ENCODE assay signal across 8 cellular contexts in the genomic region with DNA sequence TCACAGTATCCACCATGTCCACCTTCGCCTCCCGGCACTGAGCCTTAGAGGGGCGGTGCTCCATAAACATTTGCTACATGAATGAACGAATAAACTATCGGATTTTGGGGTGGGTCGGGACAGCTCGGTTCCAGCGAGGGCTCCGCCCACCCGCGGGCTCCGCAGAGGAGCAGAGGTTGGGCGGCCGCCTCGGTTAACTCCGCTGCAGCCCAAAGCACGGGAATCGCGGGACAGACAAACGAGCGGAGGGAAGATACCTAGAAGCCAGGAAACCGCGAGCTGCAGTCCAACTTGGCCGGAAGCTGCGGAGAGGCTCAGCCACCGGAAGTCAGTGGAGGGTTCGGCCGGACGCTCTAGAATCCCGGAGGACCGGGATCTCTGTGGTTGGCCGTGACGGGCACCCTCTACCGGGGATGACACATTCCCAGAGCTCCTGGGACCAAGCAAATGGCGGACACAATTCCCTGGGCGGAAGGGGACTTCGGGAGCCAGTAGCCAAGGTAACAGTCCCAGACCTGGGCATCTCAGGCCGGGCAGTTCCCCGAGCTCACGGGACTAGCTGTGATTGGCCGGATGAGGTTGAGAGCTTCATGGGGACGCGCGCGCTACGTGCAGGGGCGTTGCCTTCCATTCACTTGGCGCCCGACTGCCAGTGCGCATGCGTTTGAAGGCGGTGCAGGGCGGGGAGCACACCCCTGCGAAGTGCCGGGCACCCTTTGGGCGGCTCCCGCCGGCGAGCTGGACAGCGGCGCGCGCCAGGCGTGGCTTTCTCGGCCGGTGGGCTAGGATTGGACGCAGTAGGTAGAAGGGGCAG. TPM values are rescaled to one million over a fixed set of nuclear protein-coding genes. Genes with fewer than 3 reads are reported as not detected.
A peak's percentile ranks its signal among the peaks of the same experiment; 100 is the strongest.
DNase-seq lines count a peak whose midpoint lies in the region; ATAC-seq and TF ChIP-seq lines count a peak whose summit lies in the region.

No MANE protein-coding gene starts in this region.

- peak; percentile 0 for TF ChIP-seq CTCF in GM10248 (IDR thresholded peaks at IDR 0.05; ENCODE audit: control extremely low read depth, extremely low read depth, low read depth, missing control alignments)
- TF ChIP-seq CTCF in SK-N-SH (IDR thresholded peaks at IDR 0.05) = 0 out of 2 replicates have a peak, but pooled peaks have one; percentile 9

- H4K20me1 ChIP-seq in SK-N-SH (ENCODE audit: insufficient read depth) = no peaks in the 10 kb centered on the region

- no peaks in the 10 kb centered on the region for H3K27me3 ChIP-seq in SK-N-SH (ENCODE audit: insufficient read depth)

- peak overlapping the region; percentile 75 for H2AFZ ChIP-seq in SK-N-SH (ENCODE audit: low read depth)

- TF ChIP-seq EP300 in SK-N-SH (IDR thresholded peaks at IDR 0.05; ENCODE audit: borderline replicate concordance in 1 of 2, low read depth in 1 of 2, low read length in 1 of 2) = no peak; a peak in 1 of 4 replicates

- peak overlapping the region; percentile 87 to 88 for H3K4me3 ChIP-seq in SK-N-SH (ENCODE audit: low read depth in 2 of 2, low read length in 1 of 2)

- DNase-seq in GM10248 (ENCODE audit: extremely low spot score) = peak; percentile 100
- DNase-seq in NCI-H1092 (lab: John Stamatoyannopoulos, UW) = peak; percentile 92
- peak; percentile 98 for DNase-seq in SK-N-SH
- DNase-seq in activated naive CD4-positive, alpha-beta T cell treated with anti-CD3 and anti-CD28 coated beads, Interleukin-2, amount 50 U/mL, for 72 hours (ENCODE audit: low spot score in 2 of 2) = peak; percentile 96 to 99
- DNase-seq in globus pallidus (ENCODE audit: low spot score) = peak; percentile 99
- peak; percentile 94 for DNase-seq in non-pigmented ciliary epithelial cell (ENCODE audit: low read depth)
- DNase-seq in superior temporal gyrus (ENCODE audit: extremely low spot score) = peak; percentile 98

- POLR2A ChIA-PET in GM10248 (lab: Yijun Ruan, JAX) = interaction anchor here (0.7 to 1.7 kb wide), 5 partner anchors 13 to 314 kb away, joined by 3 to 7 read pairs (median 3); no protein-coding TSS in a partner anchor
- POLR2A ChIA-PET in SK-N-SH (lab: Yijun Ruan, JAX) = interaction anchor here (0.7 to 2.2 kb wide), 12 partner anchors 9 to 70 kb away, joined by 3 to 29 read pairs (median 5); a partner anchor contains a TSS

- peak; percentile 95 for ATAC-seq in HG02610 (IDR thresholded peaks at IDR 0.05; ENCODE audit: unreplicated experiment)
- peak; percentile 91 to 94 for ATAC-seq in activated naive CD4-positive, alpha-beta T cell treated with anti-CD3 and anti-CD28 coated beads, Interleukin-2, amount 50 U/mL, for 72 hours

- no peaks in the 10 kb centered on the region for H3K9me2 ChIP-seq in SK-N-SH

- no peaks in the 10 kb centered on the region for H3K9me3 ChIP-seq in SK-N-SH

- H3K36me3 Mint-ChIP-seq in activated naive CD4-positive, alpha-beta T cell treated with anti-CD3 and anti-CD28 coated beads, Interleukin-2, amount 50 U/mL, for 72 hours = peaks cover 5 to 21% of the 10 kb centered on the region in 2 donors

- peaks cover 0 to 26% of the 10 kb centered on the region in 2 experiments; a peak in 3 of 4 replicates for H3K4me1 ChIP-seq in SK-N-SH (ENCODE audit: control insufficient read depth in 1 of 2, insufficient read depth in 2 of 2, low read depth in 1 of 2, low read length in 1 of 2)

- no peaks in the 10 kb centered on the region for H3K9me3 Mint-ChIP-seq in activated naive CD4-positive, alpha-beta T cell treated with anti-CD3 and anti-CD28 coated beads, Interleukin-2, amount 50 U/mL, for 72 hours

- peaks cover 26% of the 10 kb centered on the region for H3F3A ChIP-seq in SK-N-SH (replicated peaks; ENCODE audit: insufficient read depth)

- peaks cover 55% of the 10 kb centered on the region for H3K79me2 ChIP-seq in SK-N-SH (ENCODE audit: insufficient read depth)

- peaks cover 20 to 31% of the 10 kb centered on the region in 2 experiments for H3K36me3 ChIP-seq in SK-N-SH (replicated peaks in 1 of 2; ENCODE audit: control insufficient read depth in 1 of 2, insufficient read depth in 2 of 2, low read length in 1 of 2)

- H3K27ac ChIP-seq in SK-N-SH (ENCODE audit: low read depth in 2 of 2, low read length in 1 of 2) = peak overlapping the region; percentile 94 to 95

- peak overlapping the region; percentile 82 to 98 for H3K27ac Mint-ChIP-seq in activated naive CD4-positive, alpha-beta T cell treated with anti-CD3 and anti-CD28 coated beads, Interleukin-2, amount 50 U/mL, for 72 hours

- CTCF ChIA-PET in GM10248 (lab: Yijun Ruan, JAX) (interaction anchor here (0.7 to 8.7 kb wide), 12 partner anchors 9 to 389 kb away, joined by 3 to 121 read pairs (median 4); a partner anchor contains a TSS), SK-N-SH (lab: Yijun Ruan, JAX) (interaction anchor here (0.7 to 3.1 kb wide), 6 partner anchors 11 to 69 kb away, joined by 3 to 35 read pairs (median 6); a partner anchor contains a TSS)

- H3K9ac ChIP-seq in SK-N-SH = peak overlapping the region; percentile 80

- 0% methylated on average over 20 of the region's 67 CpGs for WGBS in SK-N-SH (ENCODE audit: low lambda C conversion rate)

- TF ChIP-seq RAD21 in SK-N-SH (IDR thresholded peaks at IDR 0.05; ENCODE audit: low read length) = no peak; the same call in 1 of the 2 replicates

- H3K4me2 ChIP-seq in SK-N-SH = peak overlapping the region; percentile 68

TF ChIP-seq in SK-N-SH, 30 proteins besides CTCF, POLR2A, EP300 and RAD21 (continues in another document):
- no peak for TF ChIP-seq TEAD4 (IDR thresholded peaks at IDR 0.05; ENCODE audit: borderline replicate concordance, insufficient read depth)
- peak; percentile 77 for TF ChIP-seq YY1 (IDR thresholded peaks at IDR 0.05; ENCODE audit: low read depth)
- TF ChIP-seq ELF1 (IDR thresholded peaks at IDR 0.05) = peak; percentile 85
- TF ChIP-seq, protein P1, sequence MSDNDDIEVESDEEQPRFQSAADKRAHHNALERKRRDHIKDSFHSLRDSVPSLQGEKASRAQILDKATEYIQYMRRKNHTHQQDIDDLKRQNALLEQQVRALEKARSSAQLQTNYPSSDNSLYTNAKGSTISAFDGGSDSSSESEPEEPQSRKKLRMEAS (IDR thresholded peaks at IDR 0.05; ENCODE audit: low read depth) = peak; percentile 69; the same call in 1 of the 2 replicates
- TF ChIP-seq CHD2 (IDR thresholded peaks at IDR 0.05; ENCODE audit: low read length, partially characterized antibody) = peak; percentile 84
- TF ChIP-seq, protein P2, sequence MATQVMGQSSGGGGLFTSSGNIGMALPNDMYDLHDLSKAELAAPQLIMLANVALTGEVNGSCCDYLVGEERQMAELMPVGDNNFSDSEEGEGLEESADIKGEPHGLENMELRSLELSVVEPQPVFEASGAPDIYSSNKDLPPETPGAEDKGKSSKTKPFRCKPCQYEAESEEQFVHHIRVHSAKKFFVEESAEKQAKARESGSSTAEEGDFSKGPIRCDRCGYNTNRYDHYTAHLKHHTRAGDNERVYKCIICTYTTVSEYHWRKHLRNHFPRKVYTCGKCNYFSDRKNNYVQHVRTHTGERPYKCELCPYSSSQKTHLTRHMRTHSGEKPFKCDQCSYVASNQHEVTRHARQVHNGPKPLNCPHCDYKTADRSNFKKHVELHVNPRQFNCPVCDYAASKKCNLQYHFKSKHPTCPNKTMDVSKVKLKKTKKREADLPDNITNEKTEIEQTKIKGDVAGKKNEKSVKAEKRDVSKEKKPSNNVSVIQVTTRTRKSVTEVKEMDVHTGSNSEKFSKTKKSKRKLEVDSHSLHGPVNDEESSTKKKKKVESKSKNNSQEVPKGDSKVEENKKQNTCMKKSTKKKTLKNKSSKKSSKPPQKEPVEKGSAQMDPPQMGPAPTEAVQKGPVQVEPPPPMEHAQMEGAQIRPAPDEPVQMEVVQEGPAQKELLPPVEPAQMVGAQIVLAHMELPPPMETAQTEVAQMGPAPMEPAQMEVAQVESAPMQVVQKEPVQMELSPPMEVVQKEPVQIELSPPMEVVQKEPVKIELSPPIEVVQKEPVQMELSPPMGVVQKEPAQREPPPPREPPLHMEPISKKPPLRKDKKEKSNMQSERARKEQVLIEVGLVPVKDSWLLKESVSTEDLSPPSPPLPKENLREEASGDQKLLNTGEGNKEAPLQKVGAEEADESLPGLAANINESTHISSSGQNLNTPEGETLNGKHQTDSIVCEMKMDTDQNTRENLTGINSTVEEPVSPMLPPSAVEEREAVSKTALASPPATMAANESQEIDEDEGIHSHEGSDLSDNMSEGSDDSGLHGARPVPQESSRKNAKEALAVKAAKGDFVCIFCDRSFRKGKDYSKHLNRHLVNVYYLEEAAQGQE (IDR thresholded peaks at IDR 0.05; ENCODE audit: low read depth, low read length) = peak; percentile 92
- TF ChIP-seq, protein P3, sequence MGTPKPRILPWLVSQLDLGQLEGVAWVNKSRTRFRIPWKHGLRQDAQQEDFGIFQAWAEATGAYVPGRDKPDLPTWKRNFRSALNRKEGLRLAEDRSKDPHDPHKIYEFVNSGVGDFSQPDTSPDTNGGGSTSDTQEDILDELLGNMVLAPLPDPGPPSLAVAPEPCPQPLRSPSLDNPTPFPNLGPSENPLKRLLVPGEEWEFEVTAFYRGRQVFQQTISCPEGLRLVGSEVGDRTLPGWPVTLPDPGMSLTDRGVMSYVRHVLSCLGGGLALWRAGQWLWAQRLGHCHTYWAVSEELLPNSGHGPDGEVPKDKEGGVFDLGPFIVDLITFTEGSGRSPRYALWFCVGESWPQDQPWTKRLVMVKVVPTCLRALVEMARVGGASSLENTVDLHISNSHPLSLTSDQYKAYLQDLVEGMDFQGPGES (IDR thresholded peaks at IDR 0.05; ENCODE audit: low read depth, low read length) = no peak
- TF ChIP-seq MXI1 (IDR thresholded peaks at IDR 0.05; ENCODE audit: low read depth, low read length) = peak; percentile 93

RNA-seq across cellular contexts. Expression of a gene that starts 0.5 kb away (rescaled TPM):
- polyA plus RNA-seq in SK-N-SH (2012; rRNA removed) = 10.5 and 19.1 TPM in 2 replicates
- polyA plus RNA-seq in SK-N-SH (2012; cell fraction: cytosol; rRNA removed) = 8.9 and 14.2 TPM in 2 replicates
- 54.4 and 71.5 TPM in 2 replicates for polyA plus RNA-seq in SK-N-SH (2012; cell fraction: nucleus; rRNA removed)
- total RNA-seq in activated naive CD4-positive, alpha-beta T cell treated with anti-CD3 and anti-CD28 coated beads, Interleukin-2, amount 50 U/mL, for 72 hours = 10 to 100 TPM in 1 of 2 donors, 1 to 10 TPM in 1; 9.1 to 33.4 TPM

RNA-seq across cellular contexts. Expression of a gene that starts 9.2 kb away (rescaled TPM):
- 112 and 120 TPM in 2 replicates for polyA plus RNA-seq in SK-N-SH (2012; rRNA removed)
- 98.4 and 115 TPM in 2 replicates for polyA plus RNA-seq in SK-N-SH (2012; cell fraction: cytosol; rRNA removed)
- 99.5 and 101 TPM in 2 replicates for polyA plus RNA-seq in SK-N-SH (2012; cell fraction: nucleus; rRNA removed)
- not detected for total RNA-seq in activated naive CD4-positive, alpha-beta T cell treated with anti-CD3 and anti-CD28 coated beads, Interleukin-2, amount 50 U/mL, for 72 hours

RNA-seq across cellular contexts. Expression of a gene that starts 15.3 kb away (rescaled TPM):
- polyA plus RNA-seq in SK-N-SH (2012; rRNA removed) = 75.0 and 81.6 TPM in 2 replicates
- 56.1 and 64.8 TPM in 2 replicates for polyA plus RNA-seq in SK-N-SH (2012; cell fraction: cytosol; rRNA removed)
- 81.5 and 92.1 TPM in 2 replicates for polyA plus RNA-seq in SK-N-SH (2012; cell fraction: nucleus; rRNA removed)
- 1 to 10 TPM; 4.5 to 7.5 TPM for total RNA-seq in activated naive CD4-positive, alpha-beta T cell treated with anti-CD3 and anti-CD28 coated beads, Interleukin-2, amount 50 U/mL, for 72 hours

RNA-seq across cellular contexts. Expression of a gene that starts 33.2 kb away (rescaled TPM):
- 22.6 and 26.9 TPM in 2 replicates for polyA plus RNA-seq in SK-N-SH (2012; rRNA removed)
- polyA plus RNA-seq in SK-N-SH (2012; cell fraction: cytosol; rRNA removed) = 6.7 and 9.2 TPM in 2 replicates
- polyA plus RNA-seq in SK-N-SH (2012; cell fraction: nucleus; rRNA removed) = 144 and 163 TPM in 2 replicates
- under 1 TPM; 0.71 to 0.84 TPM for total RNA-seq in activated naive CD4-positive, alpha-beta T cell treated with anti-CD3 and anti-CD28 coated beads, Interleukin-2, amount 50 U/mL, for 72 hours

Comparison
In these comparisons a context has a peak if more than half of its experiments do, and no peak if none do; other contexts are left out.
1. Peak in every context shown above with its lines: DNase-seq, ATAC-seq, H3K4me3 ChIP-seq and H3K27ac ChIP-seq.